ENCODE assay signal across 8 cellular contexts in genomic region chr3:186540444-186541226, GRCh38. TPM values are rescaled to one million over a fixed set of nuclear protein-coding genes. Genes with fewer than 3 reads are reported as not detected.
DNase-seq lines count a peak whose midpoint lies in the region; ATAC-seq and TF ChIP-seq lines count a peak whose summit lies in the region.

No MANE protein-coding gene starts in this region.

- H3K9me3 Mint-ChIP-seq in activated T-cell treated with anti-CD3 and anti-CD28 coated beads, Interleukin-2, amount 50 U/mL, for 24 hours = no peaks in the 10 kb centered on the region

- H3K79me2 ChIP-seq in PC-9 (ENCODE audit: low read depth) = no peaks in the 10 kb centered on the region
- H3K79me2 ChIP-seq in neural cell (replicated peaks; ENCODE audit: insufficient read depth, low read length) = no peaks in the 10 kb centered on the region

- peak; percentile 53 for DNase-seq in COLO668 (lab: John Stamatoyannopoulos, UW; ENCODE audit: unreplicated experiment)
- DNase-seq in KG1 (lab: John Stamatoyannopoulos, UW) = peak; percentile 59
- peak; percentile 79 to 86 for DNase-seq in PC-9
- DNase-seq in activated T-cell treated with anti-CD3 and anti-CD28 coated beads, Interleukin-2, amount 50 U/mL, for 24 hours = peak; percentile 78
- no peak for DNase-seq in esophagus squamous epithelium (lab: John Stamatoyannopoulos, UW)
- DNase-seq in stimulated activated naive CD8-positive, alpha-beta T cell treated with anti-CD3 and anti-CD28 coated beads, Interleukin-15, Interleukin-2, amounts not matched to agents 100 U/mL and 50 U/mL, for 24 hours = peak; percentile 82

- no peak for TF ChIP-seq EP300 in neural cell (conservative IDR thresholded peaks at IDR 0.05; ENCODE audit: poor library complexity, severe bottlenecking)

- CTCF ChIA-PET in PC-9 (lab: Charles Lee) = interaction anchor here (0.5 to 2.0 kb wide), 33 partner anchors 8 to 1364 kb away, joined by 3 to 16 read pairs (median 4); partner anchors contain the start of gene DNAJB11

- H3K4me1 ChIP-seq in PC-9 (replicated peaks; ENCODE audit: insufficient read depth) (0 out of 2 replicates have a peak, but pooled peaks cover 3% of the 10 kb centered on the region), esophagus squamous epithelium (peaks cover 0 to 24% (median 3%) of the 10 kb centered on the region in 3 donors)

- peak; percentile 75 for ATAC-seq in GM21360 (IDR thresholded peaks at IDR 0.05; ENCODE audit: unreplicated experiment)
- peak; percentile 57 for ATAC-seq in stimulated activated naive CD8-positive, alpha-beta T cell treated with anti-CD3 and anti-CD28 coated beads, Interleukin-15, Interleukin-2, amounts not matched to agents 100 U/mL and 50 U/mL, for 24 hours

- no peaks in the 10 kb centered on the region for H3K9me2 ChIP-seq in PC-9 (ENCODE audit: insufficient read depth)
- no peaks in the 10 kb centered on the region for H3K9me2 ChIP-seq in neural cell (ENCODE audit: insufficient read depth, low read length)

- peaks cover 49% of the 10 kb centered on the region for H3K36me3 Mint-ChIP-seq in activated T-cell treated with anti-CD3 and anti-CD28 coated beads, Interleukin-2, amount 50 U/mL, for 24 hours (ENCODE audit: low read depth)

- H3K27me3 ChIP-seq in PC-9 (ENCODE audit: insufficient read depth, low read depth) (no peaks in the 10 kb centered on the region), esophagus squamous epithelium (no peaks in the 10 kb centered on the region), neural cell (ENCODE audit: insufficient read depth, low read depth, low read length) (no peaks in the 10 kb centered on the region)

- no peaks in the 10 kb centered on the region for H3K9me3 ChIP-seq in PC-9 (ENCODE audit: insufficient read depth, low read depth)
- H3K9me3 ChIP-seq in esophagus squamous epithelium = no peaks in the 10 kb centered on the region
- no peaks in the 10 kb centered on the region for H3K9me3 ChIP-seq in neural cell (ENCODE audit: low read length)

- no peak overlapping the region for H3K27ac ChIP-seq in PC-9
- peak overlapping the region in 1 of 4 donors; percentile 17 for H3K27ac ChIP-seq in esophagus squamous epithelium
- H3K27ac ChIP-seq in neural cell (ENCODE audit: low read length) = no peak overlapping the region

- H3F3A ChIP-seq in PC-9 (ENCODE audit: insufficient read depth, low read depth) (no peaks in the 10 kb centered on the region), neural cell (ENCODE audit: insufficient read depth, low read length, poor library complexity, severe bottlenecking) (no peaks in the 10 kb centered on the region)

- H2AFZ ChIP-seq in PC-9 (no peak overlapping the region), neural cell (ENCODE audit: low read depth, low read length) (no peak overlapping the region)

- peaks cover 60% of the 10 kb centered on the region for H3K4me1 Mint-ChIP-seq in activated T-cell treated with anti-CD3 and anti-CD28 coated beads, Interleukin-2, amount 50 U/mL, for 24 hours (ENCODE audit: low read depth)

- H3K4me3 Mint-ChIP-seq in activated T-cell treated with anti-CD3 and anti-CD28 coated beads, Interleukin-2, amount 50 U/mL, for 24 hours = no peak overlapping the region

- no peak overlapping the region for H3K9ac ChIP-seq in neural cell (ENCODE audit: low read length)

- BruUV-seq in PC-9 (replicated peaks; lab: Mats Ljungman, UMichigan) = no TSS peak

- H4K20me1 ChIP-seq in PC-9 (ENCODE audit: insufficient read depth) = no peaks in the 10 kb centered on the region
- no peaks in the 10 kb centered on the region for H4K20me1 ChIP-seq in neural cell (ENCODE audit: insufficient read depth)

- POLR2A ChIA-PET in PC-9 (lab: Charles Lee; ENCODE audit: unreplicated experiment) = interaction anchor here (0.6 to 0.9 kb wide), 6 partner anchors 29 to 597 kb away, joined by 3 to 18 read pairs (median 4); no protein-coding TSS in a partner anchor

- 0 out of 2 replicates have a peak, but pooled peaks cover 9% of the 10 kb centered on the region for H3K36me3 ChIP-seq in PC-9 (ENCODE audit: low read depth)
- H3K36me3 ChIP-seq in esophagus squamous epithelium = peaks cover 0 to 4% (median 0%) of the 10 kb centered on the region in 3 donors
- peaks cover 11% of the 10 kb centered on the region for H3K36me3 ChIP-seq in neural cell (ENCODE audit: insufficient read depth, low read length)

- 4 to 11% methylated on average over 7 to 9 of the region's 9 CpGs for WGBS in esophagus squamous epithelium, 2 donors

- peak; percentile 97 for TF ChIP-seq CTCF in PC-9 (conservative IDR thresholded peaks at IDR 0.05)
- TF ChIP-seq CTCF in esophagus squamous epithelium (IDR thresholded peaks at IDR 0.05) = peak; percentile 60 to 88 (median 82)
- peak; percentile 92 for TF ChIP-seq CTCF in neural cell (IDR thresholded peaks at IDR 0.05; ENCODE audit: poor library complexity, severe bottlenecking)

- intact Hi-C loops in PC-9 (cut with micrococcal nuclease; ENCODE audit: unreplicated experiment) = loop anchor here (1.0 to 10.0 kb wide), 7 partner anchors 77 to 1174 kb away; no protein-coding TSS in a partner anchor
- intact Hi-C loops in esophagus squamous epithelium (cut with DNase I) = loop anchor here (10.0 kb wide), 1 partner anchor 556 kb away; no protein-coding TSS in a partner anchor

- H3K4me2 ChIP-seq in PC-9 (peak overlapping the region; percentile 54), neural cell (ENCODE audit: low read length) (no peak overlapping the region)

- peak overlapping the region; percentile 80 for H3K27ac Mint-ChIP-seq in activated T-cell treated with anti-CD3 and anti-CD28 coated beads, Interleukin-2, amount 50 U/mL, for 24 hours

- TF ChIP-seq RAD21 in neural cell (conservative IDR thresholded peaks at IDR 0.05) = peak; percentile 95

- H3K4me3 ChIP-seq in PC-9 (no peak overlapping the region; the same call in 1 of the 2 replicates), esophagus squamous epithelium (peak overlapping the region in 1 of 4 donors; percentile 34), neural cell (ENCODE audit: low read length) (no peak overlapping the region)

- no peaks in the 10 kb centered on the region for H3K27me3 Mint-ChIP-seq in activated T-cell treated with anti-CD3 and anti-CD28 coated beads, Interleukin-2, amount 50 U/mL, for 24 hours

- TF ChIP-seq POLR2A in esophagus squamous epithelium (IDR thresholded peaks at IDR 0.05) = no peak

TF ChIP-seq in neural cell, 6 proteins besides CTCF, POLR2A, EP300 and RAD21:
- TF ChIP-seq SMC3 (conservative IDR thresholded peaks at IDR 0.05; ENCODE audit: poor library complexity) = peak; percentile 98
- TF ChIP-seq EZH2 (IDR thresholded peaks at IDR 0.05; ENCODE audit: borderline replicate concordance, insufficient read depth, low read length, poor library complexity, severe bottlenecking) = no peak

RNA-seq across cellular contexts. Expression of gene CRYGS, which starts 3.5 kb away (rescaled TPM):
- total RNA-seq in PC-9 (2021) (2.8 and 4.4 TPM in 2 replicates), esophagus squamous epithelium (1 to 10 TPM in 3 of 4 donors, under 1 TPM in 1; 0.26 to 2.7 (median 1.6) TPM)
- polyA plus RNA-seq in neural cell = 6.7 and 7.7 TPM in 2 replicates
- 2.4 TPM in 2 replicates for polyA minus RNA-seq in neural cell

RNA-seq across cellular contexts. Expression of gene TBCCD1, which starts 26.5 kb away (rescaled TPM):
- total RNA-seq in PC-9 (2021) = 11.1 and 16.2 TPM in 2 replicates
- 10 to 100 TPM in 1 of 4 donors, 1 to 10 TPM in 3; 6.9 to 10.5 (median 7.9) TPM for total RNA-seq in esophagus squamous epithelium
- 11.6 and 13.4 TPM in 2 replicates for polyA plus RNA-seq in neural cell
- polyA minus RNA-seq in neural cell = 17.0 and 19.0 TPM in 2 replicates

RNA-seq across cellular contexts. Expression of gene DNAJB11, which starts 29.9 kb away (rescaled TPM):
- total RNA-seq in PC-9 (2021) (53.8 and 71.3 TPM in 2 replicates), esophagus squamous epithelium (10 to 100 TPM; 39.5 to 65.3 (median 47.3) TPM)
- 100.0 and 108 TPM in 2 replicates for polyA plus RNA-seq in neural cell
- 64.8 and 78.5 TPM in 2 replicates for polyA minus RNA-seq in neural cell
